Comparison of ENCODE assay signal across 1 cellular context in genomic region chr10:115941247-115941840, GRCh38.
TF ChIP-seq lines count a peak whose summit lies in the region.

No MANE protein-coding gene starts in this region.

TF ChIP-seq in GM23338, 12 proteins besides CTCF, POLR2A, EP300 and RAD21 (continued from another document):
- TF ChIP-seq REST (IDR thresholded peaks at IDR 0.05; ENCODE audit: unreplicated experiment): no peak
- no peak for TF ChIP-seq JUNB (IDR thresholded peaks at IDR 0.05; ENCODE audit: unreplicated experiment)
- no peak for TF ChIP-seq ETS1 (IDR thresholded peaks at IDR 0.05)
- no peak for TF ChIP-seq ZNF331 (CRISPR knock-in tag; IDR thresholded peaks at IDR 0.05; ENCODE audit: low read depth)
- TF ChIP-seq POLR2AphosphoS5 (IDR thresholded peaks at IDR 0.05; ENCODE audit: low read depth): no peak
- no peak for TF ChIP-seq ZNF114 (CRISPR knock-in tag; IDR thresholded peaks at IDR 0.05)
- TF ChIP-seq CREB1 (CRISPR knock-in tag; IDR thresholded peaks at IDR 0.05; ENCODE audit: low read depth): no peak
- no peak for TF ChIP-seq EZH2phosphoT487 (IDR thresholded peaks at IDR 0.05; ENCODE audit: unreplicated experiment)
- TF ChIP-seq EZH2 (IDR thresholded peaks at IDR 0.05; ENCODE audit: low read depth, unreplicated experiment): no peak
